Comparison of ENCODE assay signal across 18 cellular contexts in genomic region chr6:127784468-127784867, GRCh38.
A peak's percentile ranks its signal among the peaks of the same experiment; 100 is the strongest.
DNase-seq lines count a peak whose midpoint lies in the region; ATAC-seq and TF ChIP-seq lines count a peak whose summit lies in the region.
"Had no signal": no experiment of that assay in that cellular context is flagged by ENCODE, and none has a peak within 500 bp of the region (broad histone marks: within the 10 kb centered on the region; RNA-seq: fewer than 3 reads in every experiment).

No MANE protein-coding gene starts in this region.

- H3K27me3 Mint-ChIP-seq in activated T-cell treated with anti-CD3 and anti-CD28 coated beads, Interleukin-2, amount 50 U/mL, for 72 hours (ENCODE audit: low read depth), result no peaks in the 10 kb centered on the region
- H3K27me3 Mint-ChIP-seq in activated T-helper 17 cell treated with anti-CD3 and anti-CD28 coated beads, Interleukin-2, amount 50 U/mL, for 72 hours, result no peaks in the 10 kb centered on the region

- H3K36me3 ChIP-seq in PC-9 (ENCODE audit: low read depth), result no peaks in the 10 kb centered on the region

- H3K4me3 Mint-ChIP-seq in activated T-cell treated with anti-CD3 and anti-CD28 coated beads, Interleukin-2, amount 50 U/mL, for 72 hours, result peak overlapping the region in 1 of 2 donors; percentile 49
- peak overlapping the region; percentile 11 for H3K4me3 Mint-ChIP-seq in activated T-helper 17 cell treated with anti-CD3 and anti-CD28 coated beads, Interleukin-2, amount 50 U/mL, for 72 hours

- peak; percentile 99 to 100 for ATAC-seq in activated T-cell treated with anti-CD3 and anti-CD28 coated beads, Interleukin-2, amount 50 U/mL, for 72 hours (replicated peaks in 1 of 2)
- peak; percentile 99 for ATAC-seq in activated T-helper 17 cell treated with anti-CD3 and anti-CD28 coated beads, Interleukin-2, amount 50 U/mL, for 72 hours (replicated peaks)
- ATAC-seq: HepG2, PC-3 had no signal

- no peaks in the 10 kb centered on the region for H3K4me1 ChIP-seq in PC-9 (replicated peaks; ENCODE audit: insufficient read depth)

- no peaks in the 10 kb centered on the region for H3K9me2 ChIP-seq in PC-9 (ENCODE audit: insufficient read depth)

- BruUV-seq in PC-9 (replicated peaks; lab: Mats Ljungman, UMichigan), result no TSS peak

- peaks cover 6 to 9% of the 10 kb centered on the region in 2 donors for H3K36me3 Mint-ChIP-seq in activated T-cell treated with anti-CD3 and anti-CD28 coated beads, Interleukin-2, amount 50 U/mL, for 72 hours (ENCODE audit: insufficient read depth in 2 of 2)
- peaks cover 38% of the 10 kb centered on the region for H3K36me3 Mint-ChIP-seq in activated T-helper 17 cell treated with anti-CD3 and anti-CD28 coated beads, Interleukin-2, amount 50 U/mL, for 72 hours (ENCODE audit: low read depth)

- intact Hi-C loops in PC-9 (cut with micrococcal nuclease; ENCODE audit: unreplicated experiment), result no loop called here

- DNase-seq in activated T-cell treated with anti-CD3 and anti-CD28 coated beads, Interleukin-2, amount 50 U/mL, for 72 hours, result peak; percentile 27
- no peak for DNase-seq in activated T-cell treated with anti-CD3 and anti-CD28 coated beads for 4 hours
- no peak for DNase-seq in PC-9
- DNase-seq in pons (ENCODE audit: low spot score), result peak; percentile 28
- DNase-seq in SIG-M5 treated with dmso at 0.1 percent for 504 hours (lab: John Stamatoyannopoulos, UW; ENCODE audit: unreplicated experiment), result no peak
- no peak for DNase-seq in RKO (ENCODE audit: low spot score)
- DNase-seq: Calu3, DMS53, GOT3, KG1, NCI-H1048, NCI-H146, NCI-H2081, NCI-H510A treated with DMSO at 0.1 percent for 48 hours, NCI-H82, PC-3 had no signal

- H3K9me3 Mint-ChIP-seq in activated T-cell treated with anti-CD3 and anti-CD28 coated beads, Interleukin-2, amount 50 U/mL, for 72 hours, result peaks cover 5 to 6% of the 10 kb centered on the region in 2 donors
- peaks cover 4% of the 10 kb centered on the region for H3K9me3 Mint-ChIP-seq in activated T-helper 17 cell treated with anti-CD3 and anti-CD28 coated beads, Interleukin-2, amount 50 U/mL, for 72 hours

- peak overlapping the region; percentile 59; the same call in 1 of the 2 replicates for H2AFZ ChIP-seq in PC-9

- no peaks in the 10 kb centered on the region for H3F3A ChIP-seq in PC-9 (ENCODE audit: insufficient read depth, low read depth)

- no peaks in the 10 kb centered on the region for H3K27me3 ChIP-seq in PC-9 (ENCODE audit: insufficient read depth, low read depth)

- POLR2A ChIA-PET in PC-9 (lab: Charles Lee; ENCODE audit: unreplicated experiment), result no interaction called here

- no peak for TF ChIP-seq CTCF in PC-9 (conservative IDR thresholded peaks at IDR 0.05)

- peak overlapping the region; percentile 71 for H3K27ac Mint-ChIP-seq in activated T-cell treated with anti-CD3 and anti-CD28 coated beads, Interleukin-2, amount 50 U/mL, for 72 hours
- peak overlapping the region; percentile 42 for H3K27ac Mint-ChIP-seq in activated T-helper 17 cell treated with anti-CD3 and anti-CD28 coated beads, Interleukin-2, amount 50 U/mL, for 72 hours

- peaks cover 70% of the 10 kb centered on the region for H3K4me1 Mint-ChIP-seq in activated T-cell treated with anti-CD3 and anti-CD28 coated beads, Interleukin-2, amount 50 U/mL, for 72 hours (ENCODE audit: low read depth)
- H3K4me1 Mint-ChIP-seq in activated T-helper 17 cell treated with anti-CD3 and anti-CD28 coated beads, Interleukin-2, amount 50 U/mL, for 72 hours, result peaks cover 52% of the 10 kb centered on the region

- CTCF ChIA-PET in PC-9 (lab: Charles Lee), result no interaction called here

- H4K20me1 ChIP-seq in PC-9 (ENCODE audit: insufficient read depth), result no peaks in the 10 kb centered on the region

- no peaks in the 10 kb centered on the region for H3K9me3 ChIP-seq in PC-9 (ENCODE audit: insufficient read depth, low read depth)

- no peak overlapping the region for H3K4me2 ChIP-seq in PC-9

- H3K4me3 ChIP-seq in PC-9, result no peak overlapping the region

- no peaks in the 10 kb centered on the region for H3K79me2 ChIP-seq in PC-9 (ENCODE audit: low read depth)

- H3K27ac ChIP-seq in PC-9, result no peak overlapping the region

Comparison
In these comparisons a context has a peak if more than half of its experiments do, and no peak if none do; other contexts are left out.
1. DNase-seq: peak in activated T-cell treated with anti-CD3 and anti-CD28 coated beads, Interleukin-2, amount 50 U/mL, for 72 hours (2 of 2) and pons (single experiment); none in activated T-cell treated with anti-CD3 and anti-CD28 coated beads for 4 hours (single experiment), PC-9 (0 of 2), SIG-M5 treated with dmso at 0.1 percent for 504 hours (single experiment) and RKO (single experiment).